ENCODE assay signal across 10 cellular contexts in the genomic region with DNA sequence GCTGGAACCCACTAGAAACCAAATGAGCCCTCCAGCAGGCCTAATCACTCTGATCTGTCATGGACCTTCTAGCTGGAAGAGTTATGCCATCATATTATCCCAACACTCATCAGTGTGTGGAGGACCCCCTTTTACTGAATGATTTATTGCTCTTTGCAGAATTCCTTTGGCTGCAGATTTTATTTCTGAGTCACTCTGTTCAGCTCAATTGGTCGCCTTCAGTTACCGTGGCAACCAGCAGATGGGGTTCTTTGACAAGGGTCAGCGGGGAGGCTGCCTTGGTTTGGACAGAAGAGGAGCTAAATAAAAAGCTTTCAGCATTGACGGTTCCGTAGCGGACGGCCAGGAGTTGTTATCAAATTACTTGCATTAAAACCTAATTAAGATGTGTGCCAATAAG.
DNase-seq lines count a peak whose midpoint lies in the region; ATAC-seq and TF ChIP-seq lines count a peak whose summit lies in the region.
"Had no signal": no experiment of that assay in that cellular context is flagged by ENCODE, and none has a peak within 500 bp of the region (broad histone marks: within the 10 kb centered on the region; RNA-seq: fewer than 3 reads in every experiment).

No MANE protein-coding gene starts in this region.

- peaks cover 7% of the 10 kb centered on the region for H3K9me3 Mint-ChIP-seq in WTC11

- peaks cover 55% of the 10 kb centered on the region for H3K4me1 Mint-ChIP-seq in WTC11

- no peaks in the 10 kb centered on the region for H3K9me3 ChIP-seq in A673 (ENCODE audit: low read depth, low read length, poor library complexity, severe bottlenecking)
- no peaks in the 10 kb centered on the region for H3K9me3 ChIP-seq in upper lobe of right lung
- H3K9me3 ChIP-seq: right atrium auricular region had no signal

- H3K4me1 ChIP-seq in A673 (ENCODE audit: insufficient read depth, low read length, poor library complexity, severe bottlenecking) = peaks cover 11% of the 10 kb centered on the region
- H3K4me1 ChIP-seq in upper lobe of right lung = peaks cover 15% of the 10 kb centered on the region

- H3K36me3 ChIP-seq in A673 (ENCODE audit: insufficient read depth, low read length, poor library complexity, severe bottlenecking) (no peaks in the 10 kb centered on the region), upper lobe of right lung (no peaks in the 10 kb centered on the region)
- H3K36me3 ChIP-seq: right atrium auricular region had no signal

- H3K4me3 ChIP-seq in A673 (ENCODE audit: low read depth, low read length, poor library complexity, severe bottlenecking) (no peak overlapping the region), upper lobe of right lung (no peak overlapping the region)
- H3K4me3 ChIP-seq: right atrium auricular region had no signal

- no peak overlapping the region for H3K27ac Mint-ChIP-seq in WTC11

- BruUV-seq in A673 (replicated peaks; lab: Mats Ljungman, UMichigan) = no TSS peak

- intact Hi-C loops in A673 (cut with micrococcal nuclease; ENCODE audit: unreplicated experiment) = loop anchor here (5.0 to 10.0 kb wide), 2 partner anchors 269 to 796 kb away; no protein-coding TSS in a partner anchor
- intact Hi-C loops in upper lobe of right lung (cut with DNase I) = no loop called here

- peaks cover 7% of the 10 kb centered on the region for H3K36me3 Mint-ChIP-seq in WTC11

- no peak overlapping the region for H3K4me3 Mint-ChIP-seq in WTC11

- ATAC-seq in WTC11 (peak; percentile 54), HG02763 (IDR thresholded peaks at IDR 0.05; ENCODE audit: unreplicated experiment) (no peak), upper lobe of right lung (no peak)

- TF ChIP-seq CTCF in A673 (conservative IDR thresholded peaks at IDR 0.05; ENCODE audit: low read depth, low read length) (peak; percentile 51), WTC11 (IDR thresholded peaks at IDR 0.05) (peak; percentile 25; the same call in 1 of the 2 replicates), upper lobe of right lung (IDR thresholded peaks at IDR 0.05) (no peak)

- in situ Hi-C loops in KBM-7 (cut with MboI; ENCODE audit: low pct_unique_long_range_greater_than_20kb, low sequenced_read_pairs) = no loop called here

- DNase-seq in A673 (ENCODE audit: low spot score) (peak; percentile 56), HCEC 1CT (peak; percentile 7), WTC11 (ENCODE audit: low spot score) (peak; percentile 75), iPS-NIHi11 (ENCODE audit: low spot score) (peak; percentile 66), T1000 (lab: John Stamatoyannopoulos, UW) (no peak), upper lobe of right lung (no peak), KBM-7 (no peak)
- DNase-seq: NCI-H1105 treated with DMSO at 0.1 percent for 48 hours had no signal

- H3K27me3 ChIP-seq in A673 (replicated peaks; ENCODE audit: insufficient read depth, low read depth, low read length, poor library complexity) (no peaks in the 10 kb centered on the region), upper lobe of right lung (no peaks in the 10 kb centered on the region)
- H3K27me3 ChIP-seq: right atrium auricular region had no signal

- H3K27ac ChIP-seq in A673 (ENCODE audit: low read depth, low read length, poor library complexity, severe bottlenecking) (no peak overlapping the region), upper lobe of right lung (no peak overlapping the region)
- H3K27ac ChIP-seq: right atrium auricular region had no signal

- no peaks in the 10 kb centered on the region for H3K27me3 Mint-ChIP-seq in WTC11 (ENCODE audit: low read depth)

- CTCF ChIA-PET in A673 (lab: Charles Lee) (no interaction called here), WTC11 (lab: Charles Lee) (interaction anchor here (0.6 to 2.4 kb wide), 34 partner anchors 13 to 796 kb away, joined by 3 to 20 read pairs (median 3); no protein-coding TSS in a partner anchor)

- POLR2A ChIA-PET in A673 (lab: Charles Lee; ENCODE audit: low non-redundant PET) (no interaction called here), WTC11 (lab: Charles Lee) (no interaction called here)

TF ChIP-seq in WTC11, 78 proteins besides CTCF, POLR2A, EP300 and RAD21 (continues in another document):
- no peak for TF ChIP-seq ZNF317 (CRISPR knock-in tag; IDR thresholded peaks at IDR 0.05; ENCODE audit: borderline replicate concordance, low read depth)
- TF ChIP-seq, protein P1, sequence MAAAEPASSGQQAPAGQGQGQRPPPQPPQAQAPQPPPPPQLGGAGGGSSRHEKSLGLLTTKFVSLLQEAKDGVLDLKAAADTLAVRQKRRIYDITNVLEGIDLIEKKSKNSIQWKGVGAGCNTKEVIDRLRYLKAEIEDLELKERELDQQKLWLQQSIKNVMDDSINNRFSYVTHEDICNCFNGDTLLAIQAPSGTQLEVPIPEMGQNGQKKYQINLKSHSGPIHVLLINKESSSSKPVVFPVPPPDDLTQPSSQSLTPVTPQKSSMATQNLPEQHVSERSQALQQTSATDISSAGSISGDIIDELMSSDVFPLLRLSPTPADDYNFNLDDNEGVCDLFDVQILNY (CRISPR knock-in tag; IDR thresholded peaks at IDR 0.05) = no peak
- TF ChIP-seq EMX1 (CRISPR knock-in tag; IDR thresholded peaks at IDR 0.05) = no peak
- TF ChIP-seq FOXJ3 (CRISPR knock-in tag; IDR thresholded peaks at IDR 0.05; ENCODE audit: borderline replicate concordance) = no peak
- TF ChIP-seq, protein P2, sequence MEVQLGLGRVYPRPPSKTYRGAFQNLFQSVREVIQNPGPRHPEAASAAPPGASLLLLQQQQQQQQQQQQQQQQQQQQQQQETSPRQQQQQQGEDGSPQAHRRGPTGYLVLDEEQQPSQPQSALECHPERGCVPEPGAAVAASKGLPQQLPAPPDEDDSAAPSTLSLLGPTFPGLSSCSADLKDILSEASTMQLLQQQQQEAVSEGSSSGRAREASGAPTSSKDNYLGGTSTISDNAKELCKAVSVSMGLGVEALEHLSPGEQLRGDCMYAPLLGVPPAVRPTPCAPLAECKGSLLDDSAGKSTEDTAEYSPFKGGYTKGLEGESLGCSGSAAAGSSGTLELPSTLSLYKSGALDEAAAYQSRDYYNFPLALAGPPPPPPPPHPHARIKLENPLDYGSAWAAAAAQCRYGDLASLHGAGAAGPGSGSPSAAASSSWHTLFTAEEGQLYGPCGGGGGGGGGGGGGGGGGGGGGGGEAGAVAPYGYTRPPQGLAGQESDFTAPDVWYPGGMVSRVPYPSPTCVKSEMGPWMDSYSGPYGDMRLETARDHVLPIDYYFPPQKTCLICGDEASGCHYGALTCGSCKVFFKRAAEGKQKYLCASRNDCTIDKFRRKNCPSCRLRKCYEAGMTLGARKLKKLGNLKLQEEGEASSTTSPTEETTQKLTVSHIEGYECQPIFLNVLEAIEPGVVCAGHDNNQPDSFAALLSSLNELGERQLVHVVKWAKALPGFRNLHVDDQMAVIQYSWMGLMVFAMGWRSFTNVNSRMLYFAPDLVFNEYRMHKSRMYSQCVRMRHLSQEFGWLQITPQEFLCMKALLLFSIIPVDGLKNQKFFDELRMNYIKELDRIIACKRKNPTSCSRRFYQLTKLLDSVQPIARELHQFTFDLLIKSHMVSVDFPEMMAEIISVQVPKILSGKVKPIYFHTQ (CRISPR knock-in tag; IDR thresholded peaks at IDR 0.05) = no peak
- no peak for TF ChIP-seq SP1 (CRISPR knock-in tag; conservative IDR thresholded peaks at IDR 0.05)
- TF ChIP-seq, protein P3, sequence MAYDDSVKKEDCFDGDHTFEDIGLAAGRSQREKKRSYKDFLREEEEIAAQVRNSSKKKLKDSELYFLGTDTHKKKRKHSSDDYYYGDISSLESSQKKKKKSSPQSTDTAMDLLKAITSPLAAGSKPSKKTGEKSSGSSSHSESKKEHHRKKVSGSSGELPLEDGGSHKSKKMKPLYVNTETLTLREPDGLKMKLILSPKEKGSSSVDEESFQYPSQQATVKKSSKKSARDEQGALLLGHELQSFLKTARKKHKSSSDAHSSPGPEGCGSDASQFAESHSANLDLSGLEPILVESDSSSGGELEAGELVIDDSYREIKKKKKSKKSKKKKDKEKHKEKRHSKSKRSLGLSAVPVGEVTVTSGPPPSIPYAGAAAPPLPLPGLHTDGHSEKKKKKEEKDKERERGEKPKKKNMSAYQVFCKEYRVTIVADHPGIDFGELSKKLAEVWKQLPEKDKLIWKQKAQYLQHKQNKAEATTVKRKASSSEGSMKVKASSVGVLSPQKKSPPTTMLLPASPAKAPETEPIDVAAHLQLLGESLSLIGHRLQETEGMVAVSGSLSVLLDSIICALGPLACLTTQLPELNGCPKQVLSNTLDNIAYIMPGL (CRISPR knock-in tag; IDR thresholded peaks at IDR 0.05) = no peak
- TF ChIP-seq, protein P4, sequence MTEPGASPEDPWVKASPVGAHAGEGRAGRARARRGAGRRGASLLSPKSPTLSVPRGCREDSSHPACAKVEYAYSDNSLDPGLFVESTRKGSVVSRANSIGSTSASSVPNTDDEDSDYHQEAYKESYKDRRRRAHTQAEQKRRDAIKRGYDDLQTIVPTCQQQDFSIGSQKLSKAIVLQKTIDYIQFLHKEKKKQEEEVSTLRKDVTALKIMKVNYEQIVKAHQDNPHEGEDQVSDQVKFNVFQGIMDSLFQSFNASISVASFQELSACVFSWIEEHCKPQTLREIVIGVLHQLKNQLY (CRISPR knock-in tag; IDR thresholded peaks at IDR 0.05) = no peak
- TF ChIP-seq, protein P5, sequence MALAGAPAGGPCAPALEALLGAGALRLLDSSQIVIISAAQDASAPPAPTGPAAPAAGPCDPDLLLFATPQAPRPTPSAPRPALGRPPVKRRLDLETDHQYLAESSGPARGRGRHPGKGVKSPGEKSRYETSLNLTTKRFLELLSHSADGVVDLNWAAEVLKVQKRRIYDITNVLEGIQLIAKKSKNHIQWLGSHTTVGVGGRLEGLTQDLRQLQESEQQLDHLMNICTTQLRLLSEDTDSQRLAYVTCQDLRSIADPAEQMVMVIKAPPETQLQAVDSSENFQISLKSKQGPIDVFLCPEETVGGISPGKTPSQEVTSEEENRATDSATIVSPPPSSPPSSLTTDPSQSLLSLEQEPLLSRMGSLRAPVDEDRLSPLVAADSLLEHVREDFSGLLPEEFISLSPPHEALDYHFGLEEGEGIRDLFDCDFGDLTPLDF (CRISPR knock-in tag; IDR thresholded peaks at IDR 0.05) = no peak

Comparison
In these comparisons a context has a peak if more than half of its experiments do, and no peak if none do; other contexts are left out.
1. DNase-seq: peak in A673 (single experiment), HCEC 1CT (single experiment), WTC11 (single experiment) and iPS-NIHi11 (single experiment); none in T1000 (single experiment), upper lobe of right lung (single experiment) and KBM-7 (single experiment).